3 cellular contexts compared by ENCODE assay signal in genomic region chr2:180279581-180279980, GRCh38.
"Had no signal": no experiment of that assay in that cellular context is flagged by ENCODE, and none has a peak within 500 bp of the region (broad histone marks: within the 10 kb centered on the region; RNA-seq: fewer than 3 reads in every experiment).

No MANE protein-coding gene starts in this region.

- DNase-seq: GDM1, GF-D8 had no signal

- ATAC-seq: GM12878 had no signal

- H3K4me3 ChIP-seq: GM12878 had no signal
